In the genomic region with DNA sequence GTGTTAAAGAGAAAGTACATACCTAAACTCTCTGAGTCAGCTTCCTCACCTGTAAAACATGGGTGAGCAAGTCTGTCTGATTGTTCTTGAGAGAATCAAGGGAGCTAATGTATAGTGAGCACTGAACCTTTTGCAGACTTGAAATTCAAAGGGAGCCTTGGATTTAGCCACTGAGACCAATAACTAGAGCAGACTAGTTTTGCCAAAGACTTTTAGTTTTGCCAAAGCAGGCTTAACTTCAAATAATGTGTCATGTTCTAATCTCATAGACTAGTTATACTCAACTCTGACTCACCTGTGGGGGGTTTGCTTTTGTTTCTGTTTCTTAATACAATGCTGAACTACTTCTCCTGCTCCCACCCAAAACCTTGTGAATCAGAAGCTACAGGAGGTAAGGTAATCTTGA, we compare ENCODE assay signal across 22 cellular contexts.
DNase-seq lines count a peak whose midpoint lies in the region; ATAC-seq and TF ChIP-seq lines count a peak whose summit lies in the region.
"Had no signal": no experiment of that assay in that cellular context is flagged by ENCODE, and none has a peak within 500 bp of the region (broad histone marks: within the 10 kb centered on the region; RNA-seq: fewer than 3 reads in every experiment).

No MANE protein-coding gene starts in this region.

- CTCF ChIA-PET in IMR-90 (lab: Yijun Ruan, JAX) (interaction anchor here (0.6 kb wide), 1 partner anchor 72 kb away, joined by 3 read pairs; no protein-coding TSS in a partner anchor), T-cell (lab: Charles Lee) (no interaction called here)

- BruUV-seq in IMR-90 (replicated peaks; lab: Mats Ljungman, UMichigan): no TSS peak

- no peak overlapping the region for H2AK9ac ChIP-seq in IMR-90 (replicated peaks; ENCODE audit: low read depth, low read length, poor library complexity)

- H4K20me1 ChIP-seq in IMR-90 (ENCODE audit: insufficient read depth, low read length): no peaks in the 10 kb centered on the region

- H2BK20ac ChIP-seq in IMR-90 (ENCODE audit: low read depth, low read length): no peak overlapping the region

- H3K9me1 ChIP-seq in IMR-90 (ENCODE audit: insufficient read depth, low read length): no peaks in the 10 kb centered on the region

- H4K8ac ChIP-seq in IMR-90 (ENCODE audit: low read depth in 2 of 2, low read length in 2 of 2): no peak overlapping the region

- no peaks in the 10 kb centered on the region for H3K79me1 ChIP-seq in IMR-90 (ENCODE audit: low read depth in 1 of 2, low read length in 2 of 2)

- H3K27me3 ChIP-seq in IMR-90 (ENCODE audit: control insufficient read depth, insufficient read depth, low read length) (no peaks in the 10 kb centered on the region), adipocyte (replicated peaks; ENCODE audit: control insufficient read depth, insufficient read depth, low read length) (no peaks in the 10 kb centered on the region), esophagus squamous epithelium (no peaks in the 10 kb centered on the region)
- H3K27me3 ChIP-seq: SJSA1, thyroid gland had no signal

- no peak overlapping the region for H2AK5ac ChIP-seq in IMR-90 (ENCODE audit: low read depth, low read length)

- H3K9ac ChIP-seq in IMR-90 (ENCODE audit: low read depth, low read length): no peak overlapping the region
- no peak overlapping the region for H3K9ac ChIP-seq in adipocyte (ENCODE audit: low read length)

- H3K23ac ChIP-seq in IMR-90 (ENCODE audit: low read depth, low read length): no peak overlapping the region

- no peak overlapping the region for H3K4me2 ChIP-seq in IMR-90 (ENCODE audit: low read depth, low read length)

- POLR2A ChIA-PET in IMR-90 (lab: Charles Lee; ENCODE audit: unreplicated experiment) (no interaction called here), T-cell (lab: Charles Lee) (no interaction called here)

- no peak overlapping the region for H3K14ac ChIP-seq in IMR-90 (replicated peaks; ENCODE audit: low read depth, low read length)

- no peak overlapping the region for H4K5ac ChIP-seq in IMR-90 (ENCODE audit: low read depth, low read length)

- no peak overlapping the region for H3K18ac ChIP-seq in IMR-90 (ENCODE audit: low read depth, low read length)

- no peak overlapping the region for H3K27ac Mint-ChIP-seq in T-cell
- H3K27ac Mint-ChIP-seq: activated naive CD4-positive, alpha-beta T cell treated with anti-CD3 and anti-CD28 coated beads, Interleukin-2, amount 10 ng/mL, durations not matched to agents 7 days and 5 days; activated T-cell treated with anti-CD3 and anti-CD28 coated beads, Interleukin-2, amount 50 U/mL, for 72 hours; stimulated activated naive CD8-positive, alpha-beta T cell treated with anti-CD3 and anti-CD28 coated beads, Interleukin-15, Interleukin-2, amounts not matched to agents 100 ng/mL and 50 ng/mL, for 24 hours; T-helper 1 cell treated with Interleukin-12 subunit alpha and Interleukin-12 subunit beta and Interleukin-4 antibody, amounts not matched to agents 30 μg/mL and 1 μg/mL, for 36 hours had no signal

- H3K27me3 Mint-ChIP-seq in T-cell: no peaks in the 10 kb centered on the region
- H3K27me3 Mint-ChIP-seq: activated naive CD4-positive, alpha-beta T cell treated with anti-CD3 and anti-CD28 coated beads, Interleukin-2, amount 10 ng/mL, durations not matched to agents 7 days and 5 days; stimulated activated naive CD8-positive, alpha-beta T cell treated with anti-CD3 and anti-CD28 coated beads, Interleukin-15, Interleukin-2, amounts not matched to agents 100 ng/mL and 50 ng/mL, for 24 hours had no signal

- intact Hi-C loops in IMR-90 (cut with micrococcal nuclease) (no loop called here), esophagus squamous epithelium (cut with DNase I) (no loop called here)

- no peaks in the 10 kb centered on the region; the same call in 1 of the 2 replicates for H3K4me1 ChIP-seq in IMR-90 (ENCODE audit: control insufficient read depth, insufficient read depth, low read length)
- peaks cover 5% of the 10 kb centered on the region for H3K4me1 ChIP-seq in adipocyte (ENCODE audit: control insufficient read depth, insufficient read depth, low read length)
- peaks cover 3 to 38% (median 9%) of the 10 kb centered on the region in 3 donors for H3K4me1 ChIP-seq in esophagus squamous epithelium

- DNase-seq in IMR-90 (peak; percentile 20), adipocyte (ENCODE audit: low read depth) (peak; percentile 17), esophagus squamous epithelium (lab: John Stamatoyannopoulos, UW) (no peak), T-cell (no peak), T-helper 2 cell (no peak)
- DNase-seq: activated CD4-positive, alpha-beta T cell treated with anti-CD3 and anti-CD28 coated beads for 48 hours; activated naive CD4-positive, alpha-beta T cell treated with anti-CD3 and anti-CD28 coated beads, Interleukin-2, amount 10 ng/mL, durations not matched to agents 7 days and 5 days; activated T-cell treated with anti-CD3 and anti-CD28 coated beads, Interleukin-2, amount 50 U/mL, for 72 hours; anterior cingulate cortex; DMS79 treated with DMSO at 0.1 percent for 48 hours; effector CD8-positive, alpha-beta T cell; mesendoderm; NCI-H187 treated with DMSO at 0.1 percent for 48 hours; NCI-H774; retina; stimulated activated CD4-positive, alpha-beta T cell treated with anti-CD3 and anti-CD28 coated beads, Interleukin-4, amount 100 ng/mL, for 24 hours; thyroid gland had no signal

- TF ChIP-seq CTCF in IMR-90 (conservative IDR thresholded peaks at IDR 0.05; ENCODE audit: low read depth, low read length) (no peak), esophagus squamous epithelium (IDR thresholded peaks at IDR 0.05) (no peak)

- no peak for ATAC-seq in IMR-90 (ENCODE audit: low read depth)
- no peak for ATAC-seq in GM18502 (IDR thresholded peaks at IDR 0.05; ENCODE audit: poor library complexity, unreplicated experiment)
- ATAC-seq in GM18858 (IDR thresholded peaks at IDR 0.05; ENCODE audit: unreplicated experiment): no peak
- ATAC-seq in T-cell (replicated peaks in 1 of 4): no peak
- ATAC-seq: activated T-cell treated with anti-CD3 and anti-CD28 coated beads, Interleukin-2, amount 50 U/mL, for 72 hours had no signal

- H3K56ac ChIP-seq in IMR-90 (ENCODE audit: extremely low read depth, insufficient read depth, low read length): no peak overlapping the region

- H2AFZ ChIP-seq in IMR-90 (replicated peaks; ENCODE audit: low read length, poor library complexity): no peak overlapping the region

- no peak overlapping the region for H4K91ac ChIP-seq in IMR-90 (ENCODE audit: insufficient read depth, low read depth, low read length)

- H3K36me3 ChIP-seq in IMR-90 (ENCODE audit: control insufficient read depth, insufficient read depth, low read length): no peaks in the 10 kb centered on the region
- no peaks in the 10 kb centered on the region for H3K36me3 ChIP-seq in adipocyte (ENCODE audit: control insufficient read depth, insufficient read depth, low read length, severe bottlenecking)
- H3K36me3 ChIP-seq in esophagus squamous epithelium: no peaks in the 10 kb centered on the region
- H3K36me3 ChIP-seq: SJSA1, thyroid gland had no signal

- TF ChIP-seq POLR2A in IMR-90 (IDR thresholded peaks at IDR 0.05; ENCODE audit: low read depth, low read length) (no peak), esophagus squamous epithelium (IDR thresholded peaks at IDR 0.05) (no peak)

- no peaks in the 10 kb centered on the region for H3K4me1 Mint-ChIP-seq in T-cell
- H3K4me1 Mint-ChIP-seq: activated naive CD4-positive, alpha-beta T cell treated with anti-CD3 and anti-CD28 coated beads, Interleukin-2, amount 10 ng/mL, durations not matched to agents 7 days and 5 days had no signal

- H3K27ac ChIP-seq in IMR-90 (ENCODE audit: insufficient read depth, low read length): no peak overlapping the region
- peak overlapping the region in 3 of 4 donors; percentile 65 to 74 (median 67) for H3K27ac ChIP-seq in esophagus squamous epithelium
- H3K27ac ChIP-seq: SJSA1, thyroid gland had no signal

- dilution Hi-C loops in IMR-90 (cut with HindIII; ENCODE audit: low sequenced_read_pairs, unreplicated experiment): no loop called here

- H3K4me3 Mint-ChIP-seq in T-cell: no peak overlapping the region
- H3K4me3 Mint-ChIP-seq: activated naive CD4-positive, alpha-beta T cell treated with anti-CD3 and anti-CD28 coated beads, Interleukin-2, amount 10 ng/mL, durations not matched to agents 7 days and 5 days; activated T-cell treated with anti-CD3 and anti-CD28 coated beads, Interleukin-2, amount 50 U/mL, for 72 hours; stimulated activated naive CD8-positive, alpha-beta T cell treated with anti-CD3 and anti-CD28 coated beads, Interleukin-15, Interleukin-2, amounts not matched to agents 100 ng/mL and 50 ng/mL, for 24 hours; T-helper 1 cell treated with Interleukin-12 subunit alpha and Interleukin-12 subunit beta and Interleukin-4 antibody, amounts not matched to agents 30 μg/mL and 1 μg/mL, for 36 hours had no signal

- no peak overlapping the region for H3K4me3 ChIP-seq in IMR-90 (ENCODE audit: insufficient read depth, low read depth, low read length)
- no peak overlapping the region for H3K4me3 ChIP-seq in adipocyte (ENCODE audit: low read length)
- no peak overlapping the region for H3K4me3 ChIP-seq in esophagus squamous epithelium
- H3K4me3 ChIP-seq: SJSA1, thyroid gland had no signal

- TF ChIP-seq RAD21 in IMR-90 (IDR thresholded peaks at IDR 0.05; ENCODE audit: low read length): no peak

- H2BK120ac ChIP-seq in IMR-90 (ENCODE audit: low read depth, low read length): no peak overlapping the region

- H3K9me3 ChIP-seq in IMR-90 (ENCODE audit: control insufficient read depth, insufficient read depth, low read length) (no peaks in the 10 kb centered on the region), adipocyte (ENCODE audit: control insufficient read depth, low read length) (no peaks in the 10 kb centered on the region), esophagus squamous epithelium (peaks cover 0 to 1% (median 0%) of the 10 kb centered on the region in 3 donors)
- H3K9me3 ChIP-seq: SJSA1, thyroid gland had no signal

- no peak overlapping the region for H3K4ac ChIP-seq in IMR-90 (ENCODE audit: low read depth, low read length)

- in situ Hi-C loops in IMR-90 (cut with MboI; ENCODE audit: low sequenced_read_pairs): no loop called here

- peaks cover 0 to 11% (median 8%) of the 10 kb centered on the region in 3 donors for H3K9me3 Mint-ChIP-seq in T-cell
- H3K9me3 Mint-ChIP-seq: activated naive CD4-positive, alpha-beta T cell treated with anti-CD3 and anti-CD28 coated beads, Interleukin-2, amount 10 ng/mL, durations not matched to agents 7 days and 5 days; stimulated activated naive CD8-positive, alpha-beta T cell treated with anti-CD3 and anti-CD28 coated beads, Interleukin-15, Interleukin-2, amounts not matched to agents 100 ng/mL and 50 ng/mL, for 24 hours; T-helper 1 cell treated with Interleukin-12 subunit alpha and Interleukin-12 subunit beta and Interleukin-4 antibody, amounts not matched to agents 30 μg/mL and 1 μg/mL, for 36 hours had no signal

- no peak overlapping the region for H2BK15ac ChIP-seq in IMR-90 (ENCODE audit: low read depth, low read length)

- no peaks in the 10 kb centered on the region for H3K36me3 Mint-ChIP-seq in T-cell
- H3K36me3 Mint-ChIP-seq: activated naive CD4-positive, alpha-beta T cell treated with anti-CD3 and anti-CD28 coated beads, Interleukin-2, amount 10 ng/mL, durations not matched to agents 7 days and 5 days had no signal

- H2BK5ac ChIP-seq in IMR-90 (ENCODE audit: low read depth, low read length, poor library complexity, severe bottlenecking): no peak overlapping the region

TF ChIP-seq in IMR-90, 13 proteins besides CTCF, POLR2A, EP300 and RAD21 (continues in another document):
- no peak for TF ChIP-seq MXI1 (IDR thresholded peaks at IDR 0.05; ENCODE audit: borderline replicate concordance, low read depth, low read length)

Comparison
In these comparisons a context has a peak if more than half of its experiments do, and no peak if none do; other contexts are left out.
1. DNase-seq: peak in IMR-90 (single experiment) and adipocyte (single experiment); none in esophagus squamous epithelium (single experiment), T-cell (0 of 34) and T-helper 2 cell (0 of 5).